In the genomic region with DNA sequence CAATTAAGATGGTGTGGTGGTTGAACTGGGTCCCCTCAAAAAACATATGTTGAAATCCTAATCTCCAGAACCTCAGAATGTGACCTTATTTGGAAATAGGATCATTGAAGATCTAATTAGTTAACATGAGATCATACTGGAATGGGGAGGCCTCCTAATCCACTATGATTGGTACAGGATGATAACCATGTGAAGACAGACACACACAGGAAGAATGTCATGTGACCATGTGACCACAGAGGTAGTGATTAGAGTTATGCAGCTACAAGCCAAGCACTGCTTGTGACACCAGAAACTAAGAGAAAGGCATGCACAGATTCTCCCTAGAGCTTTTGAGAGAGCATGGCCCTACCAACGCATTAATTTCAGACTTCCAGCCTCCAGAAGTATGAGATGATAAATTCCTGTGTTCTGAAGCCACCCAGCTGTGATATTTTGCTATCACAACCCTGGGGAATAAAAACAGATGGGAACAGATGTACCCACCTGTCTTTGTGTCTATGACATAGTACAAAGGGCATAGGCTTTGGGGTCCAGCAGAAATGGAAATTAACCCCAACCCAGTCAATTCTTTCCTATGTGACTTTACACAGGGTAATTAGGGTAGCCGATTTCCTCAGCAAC, we compare ENCODE assay signal across 1 cellular context.
TF ChIP-seq lines count a peak whose summit lies in the region.

No MANE protein-coding gene starts in this region.

TF ChIP-seq in WTC11, 78 proteins besides CTCF, POLR2A, EP300 and RAD21 (continued from another document):
- TF ChIP-seq, protein P1, sequence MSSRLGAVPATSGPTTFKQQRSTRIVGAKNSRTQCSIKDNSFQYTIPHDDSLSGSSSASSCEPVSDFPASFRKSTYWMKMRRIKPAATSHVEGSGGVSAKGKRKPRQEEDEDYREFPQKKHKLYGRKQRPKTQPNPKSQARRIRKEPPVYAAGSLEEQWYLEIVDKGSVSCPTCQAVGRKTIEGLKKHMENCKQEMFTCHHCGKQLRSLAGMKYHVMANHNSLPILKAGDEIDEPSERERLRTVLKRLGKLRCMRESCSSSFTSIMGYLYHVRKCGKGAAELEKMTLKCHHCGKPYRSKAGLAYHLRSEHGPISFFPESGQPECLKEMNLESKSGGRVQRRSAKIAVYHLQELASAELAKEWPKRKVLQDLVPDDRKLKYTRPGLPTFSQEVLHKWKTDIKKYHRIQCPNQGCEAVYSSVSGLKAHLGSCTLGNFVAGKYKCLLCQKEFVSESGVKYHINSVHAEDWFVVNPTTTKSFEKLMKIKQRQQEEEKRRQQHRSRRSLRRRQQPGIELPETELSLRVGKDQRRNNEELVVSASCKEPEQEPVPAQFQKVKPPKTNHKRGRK (CRISPR knock-in tag; IDR thresholded peaks at IDR 0.05; ENCODE audit: borderline replicate concordance), result no peak
- TF ChIP-seq ZNF671 (CRISPR knock-in tag; IDR thresholded peaks at IDR 0.05) (no peak), ESRRA (CRISPR knock-in tag; IDR thresholded peaks at IDR 0.05; ENCODE audit: borderline replicate concordance) (no peak), ZNF416 (CRISPR knock-in tag; IDR thresholded peaks at IDR 0.05) (no peak), TEAD4 (CRISPR knock-in tag; IDR thresholded peaks at IDR 0.05) (no peak)
- TF ChIP-seq, protein P2, sequence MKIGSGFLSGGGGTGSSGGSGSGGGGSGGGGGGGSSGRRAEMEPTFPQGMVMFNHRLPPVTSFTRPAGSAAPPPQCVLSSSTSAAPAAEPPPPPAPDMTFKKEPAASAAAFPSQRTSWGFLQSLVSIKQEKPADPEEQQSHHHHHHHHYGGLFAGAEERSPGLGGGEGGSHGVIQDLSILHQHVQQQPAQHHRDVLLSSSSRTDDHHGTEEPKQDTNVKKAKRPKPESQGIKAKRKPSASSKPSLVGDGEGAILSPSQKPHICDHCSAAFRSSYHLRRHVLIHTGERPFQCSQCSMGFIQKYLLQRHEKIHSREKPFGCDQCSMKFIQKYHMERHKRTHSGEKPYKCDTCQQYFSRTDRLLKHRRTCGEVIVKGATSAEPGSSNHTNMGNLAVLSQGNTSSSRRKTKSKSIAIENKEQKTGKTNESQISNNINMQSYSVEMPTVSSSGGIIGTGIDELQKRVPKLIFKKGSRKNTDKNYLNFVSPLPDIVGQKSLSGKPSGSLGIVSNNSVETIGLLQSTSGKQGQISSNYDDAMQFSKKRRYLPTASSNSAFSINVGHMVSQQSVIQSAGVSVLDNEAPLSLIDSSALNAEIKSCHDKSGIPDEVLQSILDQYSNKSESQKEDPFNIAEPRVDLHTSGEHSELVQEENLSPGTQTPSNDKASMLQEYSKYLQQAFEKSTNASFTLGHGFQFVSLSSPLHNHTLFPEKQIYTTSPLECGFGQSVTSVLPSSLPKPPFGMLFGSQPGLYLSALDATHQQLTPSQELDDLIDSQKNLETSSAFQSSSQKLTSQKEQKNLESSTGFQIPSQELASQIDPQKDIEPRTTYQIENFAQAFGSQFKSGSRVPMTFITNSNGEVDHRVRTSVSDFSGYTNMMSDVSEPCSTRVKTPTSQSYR (CRISPR knock-in tag; IDR thresholded peaks at IDR 0.05), result no peak
- TF ChIP-seq, protein P3, sequence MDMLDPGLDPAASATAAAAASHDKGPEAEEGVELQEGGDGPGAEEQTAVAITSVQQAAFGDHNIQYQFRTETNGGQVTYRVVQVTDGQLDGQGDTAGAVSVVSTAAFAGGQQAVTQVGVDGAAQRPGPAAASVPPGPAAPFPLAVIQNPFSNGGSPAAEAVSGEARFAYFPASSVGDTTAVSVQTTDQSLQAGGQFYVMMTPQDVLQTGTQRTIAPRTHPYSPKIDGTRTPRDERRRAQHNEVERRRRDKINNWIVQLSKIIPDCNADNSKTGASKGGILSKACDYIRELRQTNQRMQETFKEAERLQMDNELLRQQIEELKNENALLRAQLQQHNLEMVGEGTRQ (CRISPR knock-in tag; IDR thresholded peaks at IDR 0.05), result no peak
- TF ChIP-seq, protein P4, sequence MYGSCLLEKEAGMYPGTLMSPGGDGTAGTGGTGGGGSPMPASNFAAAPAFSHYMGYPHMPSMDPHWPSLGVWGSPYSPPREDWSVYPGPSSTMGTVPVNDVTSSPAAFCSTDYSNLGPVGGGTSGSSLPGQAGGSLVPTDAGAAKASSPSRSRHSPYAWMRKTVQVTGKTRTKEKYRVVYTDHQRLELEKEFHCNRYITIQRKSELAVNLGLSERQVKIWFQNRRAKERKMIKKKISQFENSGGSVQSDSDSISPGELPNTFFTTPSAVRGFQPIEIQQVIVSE (CRISPR knock-in tag; IDR thresholded peaks at IDR 0.05; ENCODE audit: borderline replicate concordance), result no peak
- TF ChIP-seq, protein P5, sequence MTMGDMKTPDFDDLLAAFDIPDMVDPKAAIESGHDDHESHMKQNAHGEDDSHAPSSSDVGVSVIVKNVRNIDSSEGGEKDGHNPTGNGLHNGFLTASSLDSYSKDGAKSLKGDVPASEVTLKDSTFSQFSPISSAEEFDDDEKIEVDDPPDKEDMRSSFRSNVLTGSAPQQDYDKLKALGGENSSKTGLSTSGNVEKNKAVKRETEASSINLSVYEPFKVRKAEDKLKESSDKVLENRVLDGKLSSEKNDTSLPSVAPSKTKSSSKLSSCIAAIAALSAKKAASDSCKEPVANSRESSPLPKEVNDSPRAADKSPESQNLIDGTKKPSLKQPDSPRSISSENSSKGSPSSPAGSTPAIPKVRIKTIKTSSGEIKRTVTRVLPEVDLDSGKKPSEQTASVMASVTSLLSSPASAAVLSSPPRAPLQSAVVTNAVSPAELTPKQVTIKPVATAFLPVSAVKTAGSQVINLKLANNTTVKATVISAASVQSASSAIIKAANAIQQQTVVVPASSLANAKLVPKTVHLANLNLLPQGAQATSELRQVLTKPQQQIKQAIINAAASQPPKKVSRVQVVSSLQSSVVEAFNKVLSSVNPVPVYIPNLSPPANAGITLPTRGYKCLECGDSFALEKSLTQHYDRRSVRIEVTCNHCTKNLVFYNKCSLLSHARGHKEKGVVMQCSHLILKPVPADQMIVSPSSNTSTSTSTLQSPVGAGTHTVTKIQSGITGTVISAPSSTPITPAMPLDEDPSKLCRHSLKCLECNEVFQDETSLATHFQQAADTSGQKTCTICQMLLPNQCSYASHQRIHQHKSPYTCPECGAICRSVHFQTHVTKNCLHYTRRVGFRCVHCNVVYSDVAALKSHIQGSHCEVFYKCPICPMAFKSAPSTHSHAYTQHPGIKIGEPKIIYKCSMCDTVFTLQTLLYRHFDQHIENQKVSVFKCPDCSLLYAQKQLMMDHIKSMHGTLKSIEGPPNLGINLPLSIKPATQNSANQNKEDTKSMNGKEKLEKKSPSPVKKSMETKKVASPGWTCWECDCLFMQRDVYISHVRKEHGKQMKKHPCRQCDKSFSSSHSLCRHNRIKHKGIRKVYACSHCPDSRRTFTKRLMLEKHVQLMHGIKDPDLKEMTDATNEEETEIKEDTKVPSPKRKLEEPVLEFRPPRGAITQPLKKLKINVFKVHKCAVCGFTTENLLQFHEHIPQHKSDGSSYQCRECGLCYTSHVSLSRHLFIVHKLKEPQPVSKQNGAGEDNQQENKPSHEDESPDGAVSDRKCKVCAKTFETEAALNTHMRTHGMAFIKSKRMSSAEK (CRISPR knock-in tag; IDR thresholded peaks at IDR 0.05; ENCODE audit: borderline replicate concordance), result no peak
